33 cellular contexts compared by ENCODE assay signal in genomic region chr7:35645691-35646090, GRCh38. TPM values are rescaled to one million over a fixed set of nuclear protein-coding genes. Genes with fewer than 3 reads are reported as not detected.
DNase-seq lines count a peak whose midpoint lies in the region; ATAC-seq, FAIRE-seq and TF ChIP-seq lines count a peak whose summit lies in the region.
"Had no signal": no experiment of that assay in that cellular context is flagged by ENCODE, and none has a peak within 500 bp of the region (broad histone marks: within the 10 kb centered on the region; RNA-seq: fewer than 3 reads in every experiment).

No MANE protein-coding gene starts in this region.

- no peak overlapping the region for H3K4me3 Mint-ChIP-seq in CD4-positive, alpha-beta T cell
- H3K4me3 Mint-ChIP-seq in memory B cell = no peak overlapping the region
- H3K4me3 Mint-ChIP-seq: activated CD4-positive, alpha-beta T cell treated with anti-CD3 and anti-CD28 coated beads, Interleukin-2, amount 10 ng/mL, durations not matched to agents 7 days and 5 days; activated naive CD4-positive, alpha-beta T cell treated with anti-CD3 and anti-CD28 coated beads, Interleukin-2, amount 10 ng/mL, durations not matched to agents 7 days and 5 days; IgD-negative memory B cell; nephron progenitor cell; T-helper 2 cell treated with Interferon-gamma antibody and Interleukin-4, amounts not matched to agents 5 μg/mL and 100 μg/mL, for 36 hours had no signal

- no peak for DNase-seq in CD4-positive, alpha-beta T cell
- DNase-seq in SK-N-MC (ENCODE audit: low read depth, low spot score) (no peak), memory B cell (ENCODE audit: low spot score in 2 of 2) (no peak), RCC 7860 (ENCODE audit: low spot score) (no peak)
- no peak for DNase-seq in activated CD4-positive, CD25-positive, alpha-beta regulatory T cell treated with anti-CD3 and anti-CD28 coated beads, Interleukin-2, amount 50 U/mL, for 72 hours
- DNase-seq: activated CD4-positive, alpha-beta T cell treated with anti-CD3 and anti-CD28 coated beads, Interleukin-2, amount 10 ng/mL, durations not matched to agents 7 days and 5 days; activated naive CD4-positive, alpha-beta T cell treated with anti-CD3 and anti-CD28 coated beads, Interleukin-2, amount 10 ng/mL, durations not matched to agents 7 days and 5 days; amygdala; Caco-2; colonic mucosa; DND-41; effector CD8-positive, alpha-beta T cell; foreskin fibroblast; head of caudate nucleus; mucosa of descending colon; NCI-H1417 treated with DMSO at 0.1 percent for 48 hours; NCI-H2081; NCI-H446; NCI-H82; nephron progenitor cell; ovary; SK-N-SH; spleen; trophoblast cell had no signal

- no peak overlapping the region for H3K27ac ChIP-seq in CD4-positive, alpha-beta T cell (ENCODE audit: low read depth, low read length)
- peak overlapping the region; percentile 93; the same call in 1 of the 2 replicates for H3K27ac ChIP-seq in SK-N-MC
- H3K27ac ChIP-seq: BLaER1, colonic mucosa, ovary, VCaP had no signal

- H3K27ac Mint-ChIP-seq in CD4-positive, alpha-beta T cell = peak overlapping the region; percentile 64
- H3K27ac Mint-ChIP-seq in memory B cell = peak overlapping the region; percentile 31
- H3K27ac Mint-ChIP-seq: activated naive CD4-positive, alpha-beta T cell treated with anti-CD3 and anti-CD28 coated beads, Interleukin-2, amount 10 ng/mL, durations not matched to agents 7 days and 5 days; nephron progenitor cell; T-helper 2 cell treated with Interferon-gamma antibody and Interleukin-4, amounts not matched to agents 5 μg/mL and 100 μg/mL, for 36 hours had no signal

- FAIRE-seq in RCC 7860 (lab: Jason Lieb, UNC) = no peak

- H3K27me3 Mint-ChIP-seq in CD4-positive, alpha-beta T cell = no peaks in the 10 kb centered on the region
- no peaks in the 10 kb centered on the region for H3K27me3 Mint-ChIP-seq in memory B cell
- H3K27me3 Mint-ChIP-seq: activated CD4-positive, alpha-beta T cell treated with anti-CD3 and anti-CD28 coated beads, Interleukin-2, amount 10 ng/mL, durations not matched to agents 7 days and 5 days; activated naive CD4-positive, alpha-beta T cell treated with anti-CD3 and anti-CD28 coated beads, Interleukin-2, amount 10 ng/mL, durations not matched to agents 7 days and 5 days; IgD-negative memory B cell had no signal

- H3K4me1 Mint-ChIP-seq in CD4-positive, alpha-beta T cell (ENCODE audit: low read depth) = peaks cover 82% of the 10 kb centered on the region
- H3K4me1 Mint-ChIP-seq in memory B cell = peaks cover 38% of the 10 kb centered on the region

- H3K27me3 ChIP-seq in CD4-positive, alpha-beta T cell (ENCODE audit: control insufficient read depth, insufficient read depth, low read length) = no peaks in the 10 kb centered on the region
- H3K27me3 ChIP-seq: BLaER1, breast epithelium, colonic mucosa, ovary, spleen had no signal

- no peaks in the 10 kb centered on the region for H3K9me3 ChIP-seq in CD4-positive, alpha-beta T cell (ENCODE audit: control insufficient read depth, low read length)
- no peaks in the 10 kb centered on the region for H3K9me3 ChIP-seq in SK-N-MC (ENCODE audit: low read depth, low read length)
- H3K9me3 ChIP-seq: breast epithelium, Caco-2, colonic mucosa, mucosa of descending colon, ovary, SK-N-SH, spleen had no signal

- no peak overlapping the region for H3K4me3 ChIP-seq in SK-N-MC
- H3K4me3 ChIP-seq: BLaER1, breast epithelium, colonic mucosa, lung, mucosa of descending colon, ovary, spleen had no signal

- no peak for TF ChIP-seq CTCF in CD4-positive, alpha-beta T cell (IDR thresholded peaks at IDR 0.05)

- peaks cover 72% of the 10 kb centered on the region for H3K36me3 Mint-ChIP-seq in CD4-positive, alpha-beta T cell (ENCODE audit: low read depth)
- H3K36me3 Mint-ChIP-seq in memory B cell = peaks cover 17% of the 10 kb centered on the region
- H3K36me3 Mint-ChIP-seq: IgD-negative memory B cell had no signal

- H3K9me3 Mint-ChIP-seq in CD4-positive, alpha-beta T cell = no peaks in the 10 kb centered on the region
- H3K9me3 Mint-ChIP-seq in memory B cell = no peaks in the 10 kb centered on the region
- H3K9me3 Mint-ChIP-seq: activated CD4-positive, alpha-beta T cell treated with anti-CD3 and anti-CD28 coated beads, Interleukin-2, amount 10 ng/mL, durations not matched to agents 7 days and 5 days; activated naive CD4-positive, alpha-beta T cell treated with anti-CD3 and anti-CD28 coated beads, Interleukin-2, amount 10 ng/mL, durations not matched to agents 7 days and 5 days; IgD-negative memory B cell; T-helper 2 cell treated with Interferon-gamma antibody and Interleukin-4, amounts not matched to agents 5 μg/mL and 100 μg/mL, for 36 hours had no signal

- ATAC-seq in CD4-positive, alpha-beta T cell (ENCODE audit: poor library complexity) = no peak
- ATAC-seq in GM18867 (IDR thresholded peaks at IDR 0.05; ENCODE audit: unreplicated experiment) = peak; percentile 62
- no peak for ATAC-seq in memory B cell (ENCODE audit: low read depth)
- ATAC-seq in HG02852 (IDR thresholded peaks at IDR 0.05; ENCODE audit: unreplicated experiment) = no peak
- ATAC-seq: esophagus mucosa, mucosa of descending colon had no signal

- CTCF ChIA-PET in CD4-positive, alpha-beta T cell (lab: Charles Lee) = interaction anchor here (0.5 kb wide), 1 partner anchor 11 kb away, joined by 4 read pairs; no protein-coding TSS in a partner anchor

- H3K36me3 ChIP-seq in SK-N-MC (ENCODE audit: insufficient read depth, low read length) = no peaks in the 10 kb centered on the region; the same call in 1 of the 2 replicates
- H3K36me3 ChIP-seq: breast epithelium, colonic mucosa, ovary had no signal

- intact Hi-C loops in CD4-positive, alpha-beta T cell (cut with DNase I, micrococcal nuclease) = loop anchor here (5.0 kb wide), 2 partner anchors 37 to 47 kb away; no protein-coding TSS in a partner anchor

- POLR2A ChIA-PET in CD4-positive, alpha-beta T cell (lab: Charles Lee) = no interaction called here

- no peak overlapping the region for H3K9ac ChIP-seq in SK-N-MC (ENCODE audit: insufficient read length)
- H3K9ac ChIP-seq: BLaER1, SK-N-SH had no signal

RNA-seq across cellular contexts. Expression of gene HERPUD2, which starts 49.2 kb away (rescaled TPM):
- total RNA-seq in CD4-positive, alpha-beta T cell = 100 to 1,000 TPM; 113 to 127 TPM
